In the genomic region with DNA sequence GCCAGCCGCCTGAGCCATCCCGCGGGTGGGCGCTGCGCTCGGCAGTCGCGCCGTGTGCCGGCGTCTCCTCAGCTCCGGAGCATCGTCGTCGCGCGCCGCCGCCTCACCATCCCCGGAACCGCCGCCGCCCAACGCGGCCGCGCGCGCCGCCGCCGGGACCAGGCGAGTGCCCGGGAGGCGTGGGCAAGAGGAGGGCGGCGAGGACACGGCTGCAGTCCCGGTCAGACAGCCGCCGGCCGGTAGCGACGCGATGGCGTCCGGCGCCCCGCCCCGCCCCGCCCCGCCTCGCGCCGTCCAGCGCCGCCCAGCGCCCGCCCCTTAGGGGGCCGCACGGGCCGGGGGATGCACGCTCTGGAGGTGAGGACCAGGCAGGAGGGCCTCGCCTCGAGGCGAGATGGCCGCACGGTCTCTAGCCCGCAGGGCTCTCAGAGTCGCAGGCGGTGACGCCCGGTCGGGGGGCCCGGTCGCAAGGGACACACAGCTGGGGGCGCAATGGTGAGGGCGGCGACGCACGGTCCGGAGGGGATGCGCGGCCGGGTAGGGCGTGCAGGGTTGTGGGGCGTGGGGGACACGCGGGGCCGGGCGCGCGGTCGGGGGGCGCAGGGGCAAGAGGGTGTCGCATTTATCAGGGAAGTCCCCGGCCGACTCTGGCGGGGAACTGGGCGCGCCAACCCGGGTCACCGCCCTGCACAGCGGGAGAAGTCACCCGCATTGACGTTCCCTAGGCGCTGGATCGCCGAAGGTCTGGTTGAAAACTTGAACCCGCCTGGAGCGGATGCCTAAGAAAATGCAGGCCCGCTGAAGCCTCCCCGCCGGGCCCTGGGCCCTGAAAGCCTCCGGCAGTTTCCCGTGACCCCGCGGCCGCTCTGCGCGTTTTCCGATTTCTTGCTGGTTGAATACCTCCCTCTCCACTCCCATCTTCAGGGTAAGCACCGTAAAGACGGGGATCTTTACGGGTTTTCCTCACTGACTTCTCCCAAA, we compare ENCODE assay signal across 8 cellular contexts. TPM values are rescaled to one million over a fixed set of nuclear protein-coding genes. Genes with fewer than 3 reads are reported as not detected.
A peak's percentile ranks its signal among the peaks of the same experiment; 100 is the strongest.
DNase-seq lines count a peak whose midpoint lies in the region; ATAC-seq and TF ChIP-seq lines count a peak whose summit lies in the region.

A gene (minus strand): TSS at position 259 of the 981 bp plus-strand sequence. CDS start 241 bp downstream, at position 18.

- peaks cover 22% of the 10 kb centered on the region for H3K27me3 Mint-ChIP-seq in activated T-cell treated with anti-CD3 and anti-CD28 coated beads, Interleukin-2, amount 50 U/mL, for 4 hours (ENCODE audit: low read depth)

- TF ChIP-seq EP300 in esophagus muscularis mucosa (IDR thresholded peaks at IDR 0.05), result no peak

- H3K36me3 Mint-ChIP-seq in activated T-cell treated with anti-CD3 and anti-CD28 coated beads, Interleukin-2, amount 50 U/mL, for 4 hours (ENCODE audit: insufficient read depth), result no peaks in the 10 kb centered on the region

- peak in 2 of 3 experiments; percentile 3 to 18 for TF ChIP-seq CTCF in esophagus muscularis mucosa (IDR thresholded peaks at IDR 0.05)

- DNase-seq in activated T-cell treated with anti-CD3 and anti-CD28 coated beads for 1 hour (ENCODE audit: low read depth), result peak; percentile 14
- no peak for DNase-seq in activated T-cell treated with anti-CD3 and anti-CD28 coated beads for 4 hours
- DNase-seq in NCI-H748 (lab: John Stamatoyannopoulos, UW; ENCODE audit: unreplicated experiment), result peak; percentile 88
- peak; percentile 18 for DNase-seq in activated T-cell treated with anti-CD3 and anti-CD28 coated beads, Interleukin-2, amount 50 U/mL, for 4 hours
- no peak for DNase-seq in esophagus muscularis mucosa (ENCODE audit: extremely low spot score)
- DNase-seq in stromal cell of bone marrow (ENCODE audit: low read depth), result peak; percentile 63

- H3K27me3 ChIP-seq in esophagus muscularis mucosa (no peaks in the 10 kb centered on the region), mucosa of rectum (ENCODE audit: control insufficient read depth in 2 of 2, insufficient read depth in 2 of 2, low read length in 2 of 2) (peaks cover 7 to 10% of the 10 kb centered on the region in 2 donors)

- H3K9me3 Mint-ChIP-seq in activated T-cell treated with anti-CD3 and anti-CD28 coated beads, Interleukin-2, amount 50 U/mL, for 4 hours, result no peaks in the 10 kb centered on the region

- intact Hi-C loops in esophagus muscularis mucosa (cut with DNase I), result loop anchor here (5.0 kb wide), 2 partner anchors 251 to 281 kb away; a partner anchor contains a TSS

- H3K4me3 ChIP-seq in esophagus muscularis mucosa (peak within 1 kb of the TSS; percentile 87 to 97 (median 90)), mucosa of rectum (ENCODE audit: low read length in 2 of 2) (peak within 1 kb of the TSS; percentile 71 to 72)

- no peaks in the 10 kb centered on the region for H3K9me3 ChIP-seq in esophagus muscularis mucosa
- H3K9me3 ChIP-seq in mucosa of rectum (ENCODE audit: control insufficient read depth in 2 of 2, low read length in 2 of 2), result no peaks in the 10 kb centered on the region

- WGBS in esophagus muscularis mucosa, result 16% methylated on average over 13 of the region's 125 CpGs

- peaks cover 14 to 48% (median 32%) of the 10 kb centered on the region in 4 donors for H3K4me1 ChIP-seq in esophagus muscularis mucosa
- H3K4me1 ChIP-seq in mucosa of rectum (ENCODE audit: control insufficient read depth in 2 of 2, insufficient read depth in 2 of 2, low read length in 2 of 2), result peaks cover 7 to 11% of the 10 kb centered on the region in 2 donors

- H3K36me3 ChIP-seq in esophagus muscularis mucosa (peaks cover 0 to 16% (median 0%) of the 10 kb centered on the region in 4 donors), mucosa of rectum (ENCODE audit: control insufficient read depth in 2 of 2, insufficient read depth in 2 of 2, low read length in 2 of 2) (no peaks in the 10 kb centered on the region)

- peak within 1 kb of the TSS; percentile 47 to 72 for H3K9ac ChIP-seq in mucosa of rectum (ENCODE audit: low read depth in 1 of 2, low read length in 2 of 2)

- peaks cover 10% of the 10 kb centered on the region for H3K4me1 Mint-ChIP-seq in activated T-cell treated with anti-CD3 and anti-CD28 coated beads, Interleukin-2, amount 50 U/mL, for 4 hours (ENCODE audit: low read depth)

- H3K4me3 Mint-ChIP-seq in activated T-cell treated with anti-CD3 and anti-CD28 coated beads, Interleukin-2, amount 50 U/mL, for 4 hours, result peak within 1 kb of the TSS; percentile 79

- H3K27ac ChIP-seq in esophagus muscularis mucosa (replicated peaks in 1 of 4) (peak within 1 kb of the TSS; percentile 97 to 100 (median 100)), mucosa of rectum (ENCODE audit: low read depth in 2 of 2, low read length in 2 of 2) (peak within 1 kb of the TSS; percentile 68 to 77)

- TF ChIP-seq POLR2A in esophagus muscularis mucosa (IDR thresholded peaks at IDR 0.05; ENCODE audit: low read depth), result no peak

- ATAC-seq in HG02943 (IDR thresholded peaks at IDR 0.05; ENCODE audit: low read depth, unreplicated experiment), result peak; percentile 57
- peak; percentile 74 to 75 for ATAC-seq in activated T-cell treated with anti-CD3 and anti-CD28 coated beads, Interleukin-2, amount 50 U/mL, for 4 hours

RNA-seq across cellular contexts. Expression of the gene that starts here (rescaled TPM):
- 1 to 10 TPM; 2.2 to 4.3 (median 3.2) TPM for total RNA-seq in activated T-cell treated with anti-CD3 and anti-CD28 coated beads, Interleukin-2, amount 50 U/mL, for 4 hours
- total RNA-seq in esophagus muscularis mucosa, result 10 to 100 TPM; 33.2 to 48.3 (median 40.2) TPM

Comparison
In these comparisons a context has a peak if more than half of its experiments do, and no peak if none do; other contexts are left out.
1. RNA of the gene that starts here (total RNA-seq): 33.2 to 48.3 TPM in esophagus muscularis mucosa; 2.2 to 4.3 TPM in activated T-cell treated with anti-CD3 and anti-CD28 coated beads, Interleukin-2, amount 50 U/mL, for 4 hours; every median in the first group is over 4 times any median in the second.
2. DNase-seq: peak in activated T-cell treated with anti-CD3 and anti-CD28 coated beads for 1 hour (single experiment), NCI-H748 (single experiment), activated T-cell treated with anti-CD3 and anti-CD28 coated beads, Interleukin-2, amount 50 U/mL, for 4 hours (single experiment) and stromal cell of bone marrow (single experiment); none in activated T-cell treated with anti-CD3 and anti-CD28 coated beads for 4 hours (single experiment) and esophagus muscularis mucosa (single experiment).